In the genomic region with DNA sequence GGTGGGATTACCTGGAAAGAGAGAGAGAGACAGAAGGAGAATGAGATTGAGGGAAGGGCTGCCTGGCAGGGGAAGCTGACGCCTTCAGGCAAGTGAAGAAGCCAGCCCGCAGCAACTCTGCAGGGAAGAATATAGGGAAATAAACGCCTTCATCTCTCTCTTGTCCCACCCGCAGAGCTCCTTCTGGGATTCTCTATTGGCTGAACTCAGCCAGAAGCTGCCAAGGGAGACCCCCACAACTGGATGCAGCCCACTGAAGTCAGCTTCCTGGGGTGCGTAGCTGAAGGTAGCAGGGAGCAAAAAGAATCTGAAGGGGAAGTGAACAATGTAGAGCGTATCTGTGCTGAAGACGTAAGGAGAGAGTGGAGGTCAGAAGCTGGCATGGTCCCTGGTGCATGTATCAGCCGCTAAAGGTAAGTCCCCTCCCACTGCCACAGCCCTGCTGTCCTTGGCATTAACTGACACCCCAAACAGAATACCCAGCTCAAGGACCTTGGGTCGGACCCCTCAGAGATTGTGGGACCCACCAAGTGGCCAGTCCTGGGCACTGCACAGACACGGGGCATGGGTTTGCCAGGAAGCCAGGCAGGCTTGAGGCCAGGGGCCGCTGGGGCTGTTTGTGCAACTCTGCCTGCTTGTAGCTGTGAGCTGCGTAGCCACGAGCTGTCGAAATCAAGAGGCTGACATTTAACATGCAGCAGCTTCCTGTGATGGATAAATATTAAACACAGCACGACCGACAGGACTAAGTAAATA, we compare ENCODE assay signal across 9 cellular contexts.
A peak's percentile ranks its signal among the peaks of the same experiment; 100 is the strongest.
DNase-seq lines count a peak whose midpoint lies in the region; ATAC-seq and TF ChIP-seq lines count a peak whose summit lies in the region.
"Had no signal": no experiment of that assay in that cellular context is flagged by ENCODE, and none has a peak within 500 bp of the region (broad histone marks: within the 10 kb centered on the region; RNA-seq: fewer than 3 reads in every experiment).

No MANE protein-coding gene starts in this region.

- no peaks in the 10 kb centered on the region for H3K9me3 ChIP-seq in RWPE2 (ENCODE audit: severe bottlenecking)
- H3K9me3 ChIP-seq in heart left ventricle: peaks cover 0 to 6% (median 0%) of the 10 kb centered on the region in 12 donors

- WGBS in heart left ventricle, 4 donors: 18 to 25% (median 22%) methylated on average over 10 to 16 of the region's 16 CpGs

- intact Hi-C loops in heart left ventricle (cut with DNase I): loop anchor here in 2 of 10 donors (10.0 kb wide), 1 partner anchor 577 kb away; no protein-coding TSS in a partner anchor

- TF ChIP-seq POLR2A in heart left ventricle (IDR thresholded peaks at IDR 0.05): no peak

- no peak overlapping the region for H3K27ac ChIP-seq in RWPE2 (ENCODE audit: poor library complexity, severe bottlenecking)
- no peak overlapping the region for H3K27ac ChIP-seq in heart left ventricle
- H3K27ac ChIP-seq: HL-60 had no signal

- DNase-seq in GM10266 (ENCODE audit: extremely low spot score) (no peak), RWPE2 (ENCODE audit: low spot score) (no peak), heart left ventricle (peak in 3 of 5 donors; percentile 25 to 70 (median 56)), renal cortical epithelial cell (ENCODE audit: low read depth) (peak; percentile 73)

- H3K27me3 ChIP-seq in RWPE2 (ENCODE audit: insufficient read depth, poor library complexity, severe bottlenecking) (no peaks in the 10 kb centered on the region), heart left ventricle (peaks cover 0 to 43% (median 10%) of the 10 kb centered on the region in 9 donors)

- H3K4me3 ChIP-seq in RWPE2 (ENCODE audit: severe bottlenecking) (no peak overlapping the region), heart left ventricle (no peak overlapping the region)

- ATAC-seq in RWPE2 (ENCODE audit: low read depth) (peak; percentile 44), heart left ventricle (peak; percentile 72 to 96 (median 88)), HG03354 (IDR thresholded peaks at IDR 0.05; ENCODE audit: poor library complexity, severe bottlenecking, unreplicated experiment) (no peak), GM21423 (IDR thresholded peaks at IDR 0.05; ENCODE audit: unreplicated experiment) (no peak), GM18511 (IDR thresholded peaks at IDR 0.05; ENCODE audit: unreplicated experiment) (no peak), HG03342 (IDR thresholded peaks at IDR 0.05; ENCODE audit: unreplicated experiment) (no peak)

- H3K4me1 ChIP-seq in RWPE2 (ENCODE audit: insufficient read depth, poor library complexity, severe bottlenecking) (peaks cover 10% of the 10 kb centered on the region), heart left ventricle (peaks cover 0 to 8% (median 0%) of the 10 kb centered on the region in 12 donors)

- no peaks in the 10 kb centered on the region for H3K36me3 ChIP-seq in RWPE2 (ENCODE audit: low read depth)
- no peaks in the 10 kb centered on the region for H3K36me3 ChIP-seq in heart left ventricle

- TF ChIP-seq CTCF in GM10266 (IDR thresholded peaks at IDR 0.05; ENCODE audit: control insufficient read depth, insufficient read depth, low read depth, missing control alignments) (peak; percentile 7), RWPE2 (IDR thresholded peaks at IDR 0.05; ENCODE audit: poor library complexity, severe bottlenecking) (peak; percentile 27), heart left ventricle (IDR thresholded peaks at IDR 0.05) (peak in 11 of 12 donors; percentile 4 to 53 (median 33))

Comparison
In these comparisons a context has a peak if more than half of its experiments do, and no peak if none do; other contexts are left out.
1. DNase-seq: peak in heart left ventricle (3 of 5) and renal cortical epithelial cell (single experiment); none in GM10266 (single experiment) and RWPE2 (single experiment).
2. ATAC-seq: peak in RWPE2 (single experiment) and heart left ventricle (4 of 4); none in HG03354 (single experiment), GM21423 (single experiment), GM18511 (single experiment) and HG03342 (single experiment).
3. Peak in every context shown above with its lines, with median percentiles within 50 percentile points of each other: CTCF ChIP-seq.